Comparison of ENCODE assay signal across 1 cellular context in genomic region chr19:1108291-1109031, GRCh38.
TF ChIP-seq lines count a peak whose summit lies in the region.

No MANE protein-coding gene starts in this region.

TF ChIP-seq in HepG2, 621 proteins besides CTCF, POLR2A, EP300 and RAD21:
- TF ChIP-seq AKAP8 (CRISPR knock-in tag; IDR thresholded peaks at IDR 0.05) (peak; percentile 81), ZNF564 (CRISPR knock-in tag; IDR thresholded peaks at IDR 0.05) (no peak), RBFOX2 (IDR thresholded peaks at IDR 0.05; ENCODE audit: low read depth, low read length) (peak; percentile 70), AGO1 (IDR thresholded peaks at IDR 0.05; ENCODE audit: low read depth, low read length, poor library complexity, severe bottlenecking) (peak; percentile 75), HNRNPL (IDR thresholded peaks at IDR 0.05; ENCODE audit: low read depth, low read length) (0 out of 2 replicates have a peak, but pooled peaks have one; percentile 7), AGO2 (optimal IDR thresholded peaks at IDR 0.05; ENCODE audit: low read depth, low read length) (peak; percentile 90)
